ENCODE assay signal across 1 cellular context in the genomic region with DNA sequence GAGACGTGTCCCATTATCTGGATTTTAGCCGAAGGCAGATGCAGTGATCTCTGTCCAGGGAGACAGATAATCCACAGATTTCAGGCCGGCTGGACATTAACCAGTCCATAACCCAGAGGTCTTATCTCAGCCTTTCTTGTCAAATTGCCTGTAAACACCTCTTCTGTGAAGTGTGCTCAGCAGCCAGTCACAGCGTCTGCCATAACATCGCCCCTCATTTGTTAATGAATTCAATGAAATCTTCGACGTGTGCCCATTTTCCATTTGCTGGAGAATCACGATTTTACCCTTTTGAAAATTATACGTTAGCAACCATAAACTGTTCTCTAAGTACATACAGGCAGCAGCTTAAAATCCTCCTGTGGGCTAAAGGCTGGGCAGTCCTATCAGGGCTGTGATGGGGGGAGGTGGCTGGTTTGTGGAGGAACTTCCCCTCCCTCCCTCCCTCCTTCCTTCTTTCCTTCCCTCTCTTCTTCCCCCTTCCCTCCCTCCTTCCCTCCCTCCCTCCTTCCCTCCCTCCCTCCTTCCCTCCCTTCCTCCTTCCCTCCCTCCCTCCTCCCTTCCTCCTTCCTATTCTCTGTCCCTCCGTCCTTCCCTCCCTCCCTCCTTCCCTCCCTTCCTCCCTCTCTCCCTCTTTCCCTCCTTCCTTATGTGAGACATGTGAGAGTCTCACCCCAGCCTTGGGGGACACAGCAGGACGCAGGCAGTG.
TF ChIP-seq lines count a peak whose summit lies in the region.

No MANE protein-coding gene starts in this region.

TF ChIP-seq in K562, 482 proteins besides CTCF, POLR2A, EP300 and RAD21:
- TF ChIP-seq, protein P1, sequence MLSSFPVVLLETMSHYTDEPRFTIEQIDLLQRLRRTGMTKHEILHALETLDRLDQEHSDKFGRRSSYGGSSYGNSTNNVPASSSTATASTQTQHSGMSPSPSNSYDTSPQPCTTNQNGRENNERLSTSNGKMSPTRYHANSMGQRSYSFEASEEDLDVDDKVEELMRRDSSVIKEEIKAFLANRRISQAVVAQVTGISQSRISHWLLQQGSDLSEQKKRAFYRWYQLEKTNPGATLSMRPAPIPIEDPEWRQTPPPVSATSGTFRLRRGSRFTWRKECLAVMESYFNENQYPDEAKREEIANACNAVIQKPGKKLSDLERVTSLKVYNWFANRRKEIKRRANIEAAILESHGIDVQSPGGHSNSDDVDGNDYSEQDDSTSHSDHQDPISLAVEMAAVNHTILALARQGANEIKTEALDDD (IDR thresholded peaks at IDR 0.05), result 0 out of 2 replicates have a peak, but pooled peaks have one; percentile 23
- TF ChIP-seq, protein P2, sequence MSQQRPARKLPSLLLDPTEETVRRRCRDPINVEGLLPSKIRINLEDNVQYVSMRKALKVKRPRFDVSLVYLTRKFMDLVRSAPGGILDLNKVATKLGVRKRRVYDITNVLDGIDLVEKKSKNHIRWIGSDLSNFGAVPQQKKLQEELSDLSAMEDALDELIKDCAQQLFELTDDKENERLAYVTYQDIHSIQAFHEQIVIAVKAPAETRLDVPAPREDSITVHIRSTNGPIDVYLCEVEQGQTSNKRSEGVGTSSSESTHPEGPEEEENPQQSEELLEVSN (IDR thresholded peaks at IDR 0.05; ENCODE audit: borderline replicate concordance in 1 of 2, extremely low read depth in 1 of 2, insufficient read depth in 1 of 2, insufficient read length in 1 of 2, low read depth in 1 of 2, low read length in 1 of 2, poor library complexity in 1 of 2, severe bottlenecking in 1 of 2), result no peak
